In the genomic region with DNA sequence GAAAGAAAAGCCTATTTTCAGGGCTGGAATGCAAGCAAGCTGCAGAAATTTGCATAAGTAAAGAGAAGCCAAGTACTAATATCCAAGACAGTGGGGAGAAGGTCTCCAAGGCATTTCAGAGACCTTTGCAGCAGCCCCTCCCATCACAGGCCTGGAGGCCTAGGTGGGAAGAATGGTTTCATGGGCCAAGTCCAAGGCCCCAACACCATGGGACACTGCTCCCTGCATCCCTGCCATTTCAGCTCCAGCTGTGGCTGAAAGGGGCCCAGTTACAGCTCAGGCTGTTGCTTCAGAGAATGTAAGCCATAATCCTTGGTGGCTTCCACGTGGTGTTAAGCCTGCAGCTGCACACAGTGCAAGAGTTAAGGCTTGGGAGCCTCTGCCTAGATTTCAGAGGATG, we compare ENCODE assay signal across 30 cellular contexts.
"Had no signal": no experiment of that assay in that cellular context is flagged by ENCODE, and none has a peak within 500 bp of the region (broad histone marks: within the 10 kb centered on the region; RNA-seq: fewer than 3 reads in every experiment).

No MANE protein-coding gene starts in this region.

- ATAC-seq: left colon; left lung; lower lobe of right lung; natural killer cell; pancreas; right cardiac atrium; sciatic nerve; stimulated activated effector memory CD8-positive, alpha-beta T cell treated with anti-CD3 and anti-CD28 coated beads, Interleukin-12 subunit alpha, Interleukin-12 subunit beta, amount 100 ng/mL, for 72 hours; upper lobe of right lung had no signal

- H3K9ac ChIP-seq: neural progenitor cell had no signal

- H3K36me3 ChIP-seq: left lung, lower lobe of right lung, neural progenitor cell, pancreas, prostate gland, spleen, suprapubic skin, thoracic aorta, tibial artery, upper lobe of right lung had no signal

- H3K27ac ChIP-seq: left lung, lower lobe of right lung, neural progenitor cell, pancreas, prostate gland, spleen, suprapubic skin, thoracic aorta, tibial artery, upper lobe of right lung had no signal

- H3K4me3 ChIP-seq: left lung, lower lobe of right lung, neural progenitor cell, pancreas, prostate gland, spleen, suprapubic skin, thoracic aorta, tibial artery, upper lobe of right lung had no signal

- H3K27me3 ChIP-seq: neural progenitor cell, pancreas, suprapubic skin, tibial artery had no signal

- H3K4me1 ChIP-seq: left lung, lower lobe of right lung, neural progenitor cell, pancreas, prostate gland, spleen had no signal

- H3K4me2 ChIP-seq: neural progenitor cell had no signal

- H2AFZ ChIP-seq: neural progenitor cell had no signal

- FAIRE-seq: islet of Langerhans, kidney, pancreas, small intestine, urothelium cell line had no signal

- DNase-seq: hippocampal formation; immature natural killer cell; left colon; left lung; lower lobe of right lung; mammary epithelial cell; mesendoderm; naive B cell; natural killer cell; nephron progenitor cell; pancreas; posterior cingulate gyrus; retina; right cardiac atrium; small intestine; spleen; stimulated activated CD4-positive, alpha-beta T cell treated with anti-CD3 and anti-CD28 coated beads, Interleukin-4, amount 100 ng/mL, for 24 hours; stimulated activated naive CD4-positive, alpha-beta T cell; tibial artery; trophoblast cell; upper lobe of right lung had no signal

- H3K9me3 ChIP-seq: lower lobe of right lung, pancreas, prostate gland, suprapubic skin, thoracic aorta, tibial artery, upper lobe of right lung had no signal
